Comparison of ENCODE assay signal across 10 cellular contexts in the genomic region with DNA sequence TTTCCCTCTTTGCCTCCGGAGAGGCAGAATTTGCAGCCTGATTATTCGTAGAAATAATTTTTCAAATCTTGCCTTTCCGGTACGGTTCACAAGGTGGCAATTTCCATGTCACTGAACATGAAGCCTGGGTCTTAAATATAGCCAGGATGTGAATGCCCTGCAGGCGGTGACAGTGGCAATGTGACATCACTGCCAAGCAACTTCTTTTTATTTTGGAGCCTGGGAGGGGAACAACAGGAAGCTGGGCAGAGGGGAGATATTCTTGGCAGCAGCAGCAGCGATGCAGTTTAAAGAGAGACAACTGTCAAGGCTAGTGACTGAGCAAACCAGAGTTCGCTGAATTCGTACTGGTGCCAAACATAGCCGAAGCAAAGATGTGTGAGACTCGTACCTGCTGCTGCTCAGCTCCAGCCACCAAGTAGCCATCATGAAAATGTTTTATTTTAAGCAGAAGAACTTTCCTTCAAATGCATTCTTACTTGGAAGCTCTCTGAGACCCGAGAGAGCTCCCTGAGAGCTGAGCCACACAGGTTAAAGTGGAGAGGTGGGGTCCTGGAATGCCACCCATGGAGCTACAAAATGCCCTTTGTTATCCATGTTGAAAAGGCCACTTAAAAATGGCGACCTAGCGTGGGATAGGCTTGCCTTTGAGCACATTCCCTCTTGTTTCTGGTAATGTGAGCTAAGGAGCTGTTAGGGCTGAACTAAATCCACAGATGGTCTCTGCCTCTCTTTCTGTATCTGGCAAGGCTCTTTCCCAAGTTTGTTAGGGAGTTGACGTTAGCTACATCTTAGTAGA.
A peak's percentile ranks its signal among the peaks of the same experiment; 100 is the strongest.
DNase-seq lines count a peak whose midpoint lies in the region; FAIRE-seq and TF ChIP-seq lines count a peak whose summit lies in the region.
"Had no signal": no experiment of that assay in that cellular context is flagged by ENCODE, and none has a peak within 500 bp of the region (broad histone marks: within the 10 kb centered on the region; RNA-seq: fewer than 3 reads in every experiment).

No MANE protein-coding gene starts in this region.

- H3F3A ChIP-seq in neural cell (ENCODE audit: insufficient read depth, low read length, poor library complexity, severe bottlenecking): no peaks in the 10 kb centered on the region

- H3K9me3 ChIP-seq in neural cell (ENCODE audit: low read length): no peaks in the 10 kb centered on the region
- no peaks in the 10 kb centered on the region for H3K9me3 ChIP-seq in BE2C

- H3K4me3 ChIP-seq in coronary artery (peak overlapping the region; percentile 38), neural cell (ENCODE audit: low read length) (peak overlapping the region; percentile 25), BE2C (ENCODE audit: low read depth, low read length) (no peak overlapping the region)

- no peak for TF ChIP-seq RAD21 in neural cell (conservative IDR thresholded peaks at IDR 0.05)

- H2AFZ ChIP-seq in neural cell (ENCODE audit: low read depth, low read length): no peak overlapping the region

- no peak overlapping the region for H3K27ac ChIP-seq in coronary artery
- no peak overlapping the region for H3K27ac ChIP-seq in neural cell (ENCODE audit: low read length)

- DNase-seq in GDM1 (lab: John Stamatoyannopoulos, UW) (peak; percentile 80), NCI-H1694 treated with DMSO at 0.1 percent for 48 hours (lab: John Stamatoyannopoulos, UW) (peak; percentile 43), coronary artery (ENCODE audit: low spot score) (no peak), urothelium cell line (ENCODE audit: low spot score) (no peak), NCI-H187 (lab: John Stamatoyannopoulos, UW) (no peak), SKM-1 (lab: John Stamatoyannopoulos, UW; ENCODE audit: unreplicated experiment) (no peak), BE2C (no peak)
- DNase-seq: NCI-H2029 treated with DMSO at 0.1 percent for 48 hours had no signal

- H3K4me2 ChIP-seq in neural cell (ENCODE audit: low read length): no peak overlapping the region

- no peaks in the 10 kb centered on the region for H4K20me1 ChIP-seq in neural cell (ENCODE audit: insufficient read depth)

- no peak for FAIRE-seq in urothelium cell line (lab: Jason Lieb, UNC)
- FAIRE-seq: TTC549 had no signal

- TF ChIP-seq EP300 in neural cell (conservative IDR thresholded peaks at IDR 0.05; ENCODE audit: poor library complexity, severe bottlenecking): no peak

- no peaks in the 10 kb centered on the region for H3K9me2 ChIP-seq in neural cell (ENCODE audit: insufficient read depth, low read length)

- no peaks in the 10 kb centered on the region for H3K79me2 ChIP-seq in neural cell (replicated peaks; ENCODE audit: insufficient read depth, low read length)

- H3K4me1 ChIP-seq in BE2C: no peaks in the 10 kb centered on the region

- peak overlapping the region; percentile 16 for H3K9ac ChIP-seq in neural cell (ENCODE audit: low read length)

- TF ChIP-seq CTCF in coronary artery (IDR thresholded peaks at IDR 0.05): no peak
- TF ChIP-seq CTCF in neural cell (IDR thresholded peaks at IDR 0.05; ENCODE audit: poor library complexity, severe bottlenecking): no peak
- TF ChIP-seq CTCF in BE2C (IDR thresholded peaks at IDR 0.05; ENCODE audit: low read depth, low read length): no peak

- no peaks in the 10 kb centered on the region for H3K36me3 ChIP-seq in neural cell (ENCODE audit: insufficient read depth, low read length)
- no peaks in the 10 kb centered on the region for H3K36me3 ChIP-seq in BE2C

- H3K27me3 ChIP-seq in neural cell (ENCODE audit: insufficient read depth, low read depth, low read length) (no peaks in the 10 kb centered on the region), BE2C (no peaks in the 10 kb centered on the region)

TF ChIP-seq in neural cell, 6 proteins besides CTCF, POLR2A, EP300 and RAD21:
- TF ChIP-seq POLR2AphosphoS5 (IDR thresholded peaks at IDR 0.05) (no peak), EZH2 (IDR thresholded peaks at IDR 0.05; ENCODE audit: borderline replicate concordance, insufficient read depth, low read length, poor library complexity, severe bottlenecking) (no peak), SMC3 (conservative IDR thresholded peaks at IDR 0.05; ENCODE audit: poor library complexity) (no peak), MXI1 (conservative IDR thresholded peaks at IDR 0.05; ENCODE audit: poor library complexity, severe bottlenecking) (no peak), TAF1 (IDR thresholded peaks at IDR 0.05; ENCODE audit: low read depth) (no peak)
- TF ChIP-seq, protein P1, sequence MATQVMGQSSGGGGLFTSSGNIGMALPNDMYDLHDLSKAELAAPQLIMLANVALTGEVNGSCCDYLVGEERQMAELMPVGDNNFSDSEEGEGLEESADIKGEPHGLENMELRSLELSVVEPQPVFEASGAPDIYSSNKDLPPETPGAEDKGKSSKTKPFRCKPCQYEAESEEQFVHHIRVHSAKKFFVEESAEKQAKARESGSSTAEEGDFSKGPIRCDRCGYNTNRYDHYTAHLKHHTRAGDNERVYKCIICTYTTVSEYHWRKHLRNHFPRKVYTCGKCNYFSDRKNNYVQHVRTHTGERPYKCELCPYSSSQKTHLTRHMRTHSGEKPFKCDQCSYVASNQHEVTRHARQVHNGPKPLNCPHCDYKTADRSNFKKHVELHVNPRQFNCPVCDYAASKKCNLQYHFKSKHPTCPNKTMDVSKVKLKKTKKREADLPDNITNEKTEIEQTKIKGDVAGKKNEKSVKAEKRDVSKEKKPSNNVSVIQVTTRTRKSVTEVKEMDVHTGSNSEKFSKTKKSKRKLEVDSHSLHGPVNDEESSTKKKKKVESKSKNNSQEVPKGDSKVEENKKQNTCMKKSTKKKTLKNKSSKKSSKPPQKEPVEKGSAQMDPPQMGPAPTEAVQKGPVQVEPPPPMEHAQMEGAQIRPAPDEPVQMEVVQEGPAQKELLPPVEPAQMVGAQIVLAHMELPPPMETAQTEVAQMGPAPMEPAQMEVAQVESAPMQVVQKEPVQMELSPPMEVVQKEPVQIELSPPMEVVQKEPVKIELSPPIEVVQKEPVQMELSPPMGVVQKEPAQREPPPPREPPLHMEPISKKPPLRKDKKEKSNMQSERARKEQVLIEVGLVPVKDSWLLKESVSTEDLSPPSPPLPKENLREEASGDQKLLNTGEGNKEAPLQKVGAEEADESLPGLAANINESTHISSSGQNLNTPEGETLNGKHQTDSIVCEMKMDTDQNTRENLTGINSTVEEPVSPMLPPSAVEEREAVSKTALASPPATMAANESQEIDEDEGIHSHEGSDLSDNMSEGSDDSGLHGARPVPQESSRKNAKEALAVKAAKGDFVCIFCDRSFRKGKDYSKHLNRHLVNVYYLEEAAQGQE (IDR thresholded peaks at IDR 0.05; ENCODE audit: borderline replicate concordance): no peak

Comparison
In these comparisons a context has a peak if more than half of its experiments do, and no peak if none do; other contexts are left out.
1. DNase-seq: peak in GDM1 (single experiment) and NCI-H1694 treated with DMSO at 0.1 percent for 48 hours (single experiment); none in coronary artery (single experiment), urothelium cell line (single experiment), NCI-H187 (0 of 2), SKM-1 (single experiment) and BE2C (single experiment).